In genomic region chr1:19715334-19716203, GRCh38 we compare ENCODE assay signal across 8 cellular contexts. TPM values are rescaled to one million over a fixed set of nuclear protein-coding genes. Genes with fewer than 3 reads are reported as not detected.
DNase-seq lines count a peak whose midpoint lies in the region; ATAC-seq and TF ChIP-seq lines count a peak whose summit lies in the region.

No MANE protein-coding gene starts in this region.

- intact Hi-C loops in mucosa of descending colon (cut with DNase I, micrococcal nuclease) = no loop called here

- no peaks in the 10 kb centered on the region for H3K27me3 Mint-ChIP-seq in endothelial cell (ENCODE audit: unreplicated experiment)

- no peaks in the 10 kb centered on the region for H3K4me1 ChIP-seq in NT2/D1 (ENCODE audit: insufficient read depth, insufficient read length)
- no peaks in the 10 kb centered on the region for H3K4me1 ChIP-seq in mucosa of descending colon (ENCODE audit: low read depth)

- TF ChIP-seq CTCF in GM12874 (IDR thresholded peaks at IDR 0.05; ENCODE audit: insufficient read depth, low read depth, low read length) = peak; percentile 91
- TF ChIP-seq CTCF in endothelial cell (IDR thresholded peaks at IDR 0.05; ENCODE audit: unreplicated experiment) = peak; percentile 83
- TF ChIP-seq CTCF in mucosa of descending colon (IDR thresholded peaks at IDR 0.05) = peak; percentile 77

- H3K9me3 ChIP-seq in NT2/D1 (ENCODE audit: insufficient read depth, low read length) (no peaks in the 10 kb centered on the region), mucosa of descending colon (no peaks in the 10 kb centered on the region)

- H3K4me1 Mint-ChIP-seq in endothelial cell (ENCODE audit: unreplicated experiment) = no peaks in the 10 kb centered on the region

- H3K27ac Mint-ChIP-seq in endothelial cell (ENCODE audit: unreplicated experiment) = no peak overlapping the region

- H3K36me3 ChIP-seq in NT2/D1 (ENCODE audit: insufficient read depth, insufficient read length, low read length) (no peaks in the 10 kb centered on the region), mucosa of descending colon (ENCODE audit: low read depth) (no peaks in the 10 kb centered on the region)

- no peak overlapping the region for H3K9ac ChIP-seq in NT2/D1 (ENCODE audit: insufficient read length, low read depth)

- no peaks in the 10 kb centered on the region for H3K9me3 Mint-ChIP-seq in endothelial cell (ENCODE audit: unreplicated experiment)

- H3K4me3 ChIP-seq in NT2/D1 (ENCODE audit: insufficient read length, low read depth) (no peak overlapping the region), mucosa of descending colon (no peak overlapping the region)

- DNase-seq in HuH-7.5 (ENCODE audit: low spot score) (peak; percentile 81), NT2/D1 (ENCODE audit: low read depth, low spot score) (peak; percentile 96), endothelial cell (ENCODE audit: low spot score) (peak; percentile 96), mucosa of descending colon (peak; percentile 90 to 98 (median 93))
- peak; percentile 52 to 54 for DNase-seq in activated CD8-positive, alpha-beta memory T cell treated with anti-CD3 and anti-CD28 coated beads for 4 hours (ENCODE audit: low read depth in 2 of 2)
- peak; percentile 57 to 58 for DNase-seq in stimulated activated CD8-positive, alpha-beta memory T cell treated with anti-CD3 and anti-CD28 coated beads, Interleukin-4, amount 100 ng/mL, for 4 hours (ENCODE audit: low read depth in 2 of 2, low spot score in 1 of 2)

- no peaks in the 10 kb centered on the region for H3K27me3 ChIP-seq in NT2/D1 (ENCODE audit: insufficient read depth, insufficient read length)

- H3K36me3 Mint-ChIP-seq in endothelial cell (ENCODE audit: low read depth, unreplicated experiment) = no peaks in the 10 kb centered on the region

- ATAC-seq in mucosa of descending colon = peak; percentile 100
- ATAC-seq in HG03097 (IDR thresholded peaks at IDR 0.05; ENCODE audit: low FRiP score, unreplicated experiment) = no peak

- H3K4me3 Mint-ChIP-seq in endothelial cell (ENCODE audit: unreplicated experiment) = no peak overlapping the region

RNA-seq across cellular contexts. Expression of gene HTR6, which starts 50.9 kb away (rescaled TPM):
- total RNA-seq in endothelial cell (ENCODE audit: unreplicated experiment) (not detected), mucosa of descending colon (not detected)
